1 cellular context compared by ENCODE assay signal in genomic region chr18:59145055-59145454, GRCh38.
TF ChIP-seq lines count a peak whose summit lies in the region.

No MANE protein-coding gene starts in this region.

TF ChIP-seq in HepG2, 621 proteins besides CTCF, POLR2A, EP300 and RAD21:
- TF ChIP-seq USF2 (IDR thresholded peaks at IDR 0.05; ENCODE audit: low read depth, low read length), result no peak
- TF ChIP-seq USF2 (CRISPR knock-in tag; IDR thresholded peaks at IDR 0.05; ENCODE audit: borderline replicate concordance), result no peak
- no peak for TF ChIP-seq ZBTB40 (IDR thresholded peaks at IDR 0.05)
- TF ChIP-seq ZBTB40 (CRISPR knock-in tag; IDR thresholded peaks at IDR 0.05), result peak; percentile 89
